Comparison of ENCODE assay signal across 16 cellular contexts in genomic region chr7:156402255-156402654, GRCh38.
DNase-seq lines count a peak whose midpoint lies in the region; ATAC-seq and TF ChIP-seq lines count a peak whose summit lies in the region.
"Had no signal": no experiment of that assay in that cellular context is flagged by ENCODE, and none has a peak within 500 bp of the region (broad histone marks: within the 10 kb centered on the region; RNA-seq: fewer than 3 reads in every experiment).

No MANE protein-coding gene starts in this region.

- no peak overlapping the region for H3K27ac ChIP-seq in esophagus muscularis mucosa (replicated peaks in 1 of 4)
- H3K27ac ChIP-seq: A549 had no signal

- no peak for ATAC-seq in HG02870 (IDR thresholded peaks at IDR 0.05; ENCODE audit: unreplicated experiment)
- ATAC-seq: A549; CD8-positive, alpha-beta T cell; HCT116; HepG2 had no signal

- CTCF ChIA-PET in MCF 10A (lab: Yijun Ruan, JAX) = no interaction called here

- TF ChIP-seq CTCF in esophagus muscularis mucosa (IDR thresholded peaks at IDR 0.05) (no peak), MCF 10A (IDR thresholded peaks at IDR 0.05; ENCODE audit: unreplicated experiment) (no peak)

- POLR2A ChIA-PET in MCF 10A (lab: Yijun Ruan, JAX) = no interaction called here

- no peak overlapping the region for H3K4me3 ChIP-seq in esophagus muscularis mucosa
- H3K4me3 ChIP-seq: A549 had no signal

- 85% methylated on average over 8 of the region's 11 CpGs for whole genome bisulfite sequencing in esophagus muscularis mucosa

- H3K27ac Mint-ChIP-seq in MCF 10A (ENCODE audit: low read depth, unreplicated experiment) = no peak overlapping the region
- H3K27ac Mint-ChIP-seq: CD8-positive, alpha-beta T cell had no signal

- DNase-seq in HT1080 (ENCODE audit: low read depth) (peak; percentile 25), RPMI8226 (peak; percentile 16), esophagus muscularis mucosa (ENCODE audit: extremely low spot score) (peak; percentile 47), NCI-H1048 (lab: John Stamatoyannopoulos, UW) (no peak), MCF 10A (ENCODE audit: unreplicated experiment) (no peak)
- DNase-seq: BE2C; CD8-positive, alpha-beta T cell; COR-L47; DMS153; DMS79 treated with DMSO at 0.1 percent for 48 hours; GDM1 had no signal

- no TSS peak for BruUV-seq in MCF 10A (replicated peaks; lab: Mats Ljungman, UMichigan)

- H3K9me3 Mint-ChIP-seq in MCF 10A (ENCODE audit: unreplicated experiment) = no peaks in the 10 kb centered on the region
- H3K9me3 Mint-ChIP-seq: CD8-positive, alpha-beta T cell had no signal

- peaks cover 45% of the 10 kb centered on the region for H3K27me3 Mint-ChIP-seq in MCF 10A (ENCODE audit: insufficient read depth, unreplicated experiment)

- no peaks in the 10 kb centered on the region for H3K4me1 ChIP-seq in esophagus muscularis mucosa
- H3K4me1 ChIP-seq: A549, BE2C had no signal

- no peaks in the 10 kb centered on the region for H3K4me1 Mint-ChIP-seq in MCF 10A (ENCODE audit: insufficient read depth, unreplicated experiment)
- H3K4me1 Mint-ChIP-seq: CD14-positive monocyte had no signal

- no peaks in the 10 kb centered on the region for H3K36me3 Mint-ChIP-seq in MCF 10A (ENCODE audit: insufficient read depth, unreplicated experiment)
- H3K36me3 Mint-ChIP-seq: CD14-positive monocyte; CD8-positive, alpha-beta T cell had no signal

- intact Hi-C loops in esophagus muscularis mucosa (cut with DNase I) = no loop called here
- intact Hi-C loops in MCF 10A (cut with micrococcal nuclease) = no loop called here

- peaks cover 0 to 7% (median 3%) of the 10 kb centered on the region in 4 donors for H3K9me3 ChIP-seq in esophagus muscularis mucosa
- H3K9me3 ChIP-seq: BE2C had no signal

- TF ChIP-seq EP300 in esophagus muscularis mucosa (IDR thresholded peaks at IDR 0.05) = no peak

- no peaks in the 10 kb centered on the region for H3K27me3 ChIP-seq in esophagus muscularis mucosa

- no peak for TF ChIP-seq POLR2A in esophagus muscularis mucosa (IDR thresholded peaks at IDR 0.05; ENCODE audit: low read depth)

- no peak overlapping the region for H3K4me3 Mint-ChIP-seq in MCF 10A (ENCODE audit: unreplicated experiment)
- H3K4me3 Mint-ChIP-seq: CD14-positive monocyte; CD8-positive, alpha-beta T cell had no signal

- H3K36me3 ChIP-seq in esophagus muscularis mucosa = no peaks in the 10 kb centered on the region
- H3K36me3 ChIP-seq: BE2C had no signal

Comparison
In these comparisons a context has a peak if more than half of its experiments do, and no peak if none do; other contexts are left out.
1. DNase-seq: peak in HT1080 (single experiment), RPMI8226 (single experiment) and esophagus muscularis mucosa (single experiment); none in NCI-H1048 (single experiment) and MCF 10A (single experiment).